21 cellular contexts compared by ENCODE assay signal in genomic region chrX:57899064-57899463, GRCh38. TPM values are rescaled to one million over a fixed set of nuclear protein-coding genes. Genes with fewer than 3 reads are reported as not detected.
A peak's percentile ranks its signal among the peaks of the same experiment; 100 is the strongest.
DNase-seq lines count a peak whose midpoint lies in the region; ATAC-seq, FAIRE-seq and TF ChIP-seq lines count a peak whose summit lies in the region.
"Had no signal": no experiment of that assay in that cellular context is flagged by ENCODE, and none has a peak within 500 bp of the region (broad histone marks: within the 10 kb centered on the region; RNA-seq: fewer than 3 reads in every experiment).

No MANE protein-coding gene starts in this region.

- no peak overlapping the region for H3K4me3 ChIP-seq in GM23248
- H3K4me3 ChIP-seq in IMR-90 (ENCODE audit: insufficient read depth, low read depth, low read length) = no peak overlapping the region
- no peak overlapping the region for H3K4me3 ChIP-seq in H1 (ENCODE audit: extremely low read depth in 1 of 4, insufficient read depth in 2 of 4, low read depth in 3 of 4, low read length in 4 of 4)
- no peak overlapping the region for H3K4me3 ChIP-seq in coronary artery
- H3K4me3 ChIP-seq: BLaER1, GM12878, GM23338, HAP-1 had no signal

- peaks cover 33% of the 10 kb centered on the region for H3K4me1 ChIP-seq in GM23248 (ENCODE audit: insufficient read depth)
- H3K4me1 ChIP-seq in IMR-90 (ENCODE audit: control insufficient read depth, insufficient read depth, low read length) = no peaks in the 10 kb centered on the region
- no peaks in the 10 kb centered on the region for H3K4me1 ChIP-seq in H1 (replicated peaks in 1 of 4; ENCODE audit: control insufficient read depth in 3 of 4, insufficient read depth in 4 of 4, low read length in 3 of 4)
- H3K4me1 ChIP-seq: BLaER1 had no signal

- peaks cover 11% of the 10 kb centered on the region; the same call in 1 of the 2 replicates for H3F3A ChIP-seq in GM23248 (ENCODE audit: insufficient read depth)

- no peaks in the 10 kb centered on the region for H3K79me1 ChIP-seq in IMR-90 (ENCODE audit: low read depth in 1 of 2, low read length in 2 of 2)
- H3K79me1 ChIP-seq in H1 (ENCODE audit: low read depth, low read length) = no peaks in the 10 kb centered on the region

- dilution Hi-C loops in IMR-90 (cut with HindIII; ENCODE audit: low sequenced_read_pairs, unreplicated experiment) = no loop called here

- no peak overlapping the region for H2BK12ac ChIP-seq in H1 (ENCODE audit: low read depth, low read length)

- no peak for TF ChIP-seq RAD21 in IMR-90 (IDR thresholded peaks at IDR 0.05; ENCODE audit: low read length)
- TF ChIP-seq RAD21 in H1 (IDR thresholded peaks at IDR 0.05 in 1 of 2, conservative IDR thresholded peaks at IDR 0.05 in 1 of 2; ENCODE audit: low read depth in 2 of 2, low read length in 2 of 2) = no peak

- POLR2A ChIA-PET in IMR-90 (lab: Charles Lee; ENCODE audit: unreplicated experiment) = no interaction called here
- POLR2A ChIA-PET in H1 (lab: Charles Lee; ENCODE audit: partially characterized antibody) = no interaction called here

- H4K91ac ChIP-seq in IMR-90 (ENCODE audit: insufficient read depth, low read depth, low read length) (no peak overlapping the region), H1 (replicated peaks; ENCODE audit: insufficient read length, low read length) (no peak overlapping the region)

- no peaks in the 10 kb centered on the region for H3K9me3 Mint-ChIP-seq in endothelial cell (ENCODE audit: unreplicated experiment)

- DNase-seq in GM23248 (peak; percentile 9), IMR-90 (no peak), H1 (ENCODE audit: low read depth in 1 of 2, low spot score in 2 of 2) (no peak), coronary artery (ENCODE audit: low spot score) (no peak), endothelial cell (ENCODE audit: low spot score) (no peak)
- no peak for DNase-seq in central memory CD4-positive, alpha-beta T cell
- DNase-seq: CD4-positive, CD25-positive, alpha-beta regulatory T cell; CD8-positive, alpha-beta T cell; DMS 273 treated with DMSO at 0.1 percent for 48 hours; DMS79; EL; GDM1 had no signal

- H3K36me3 Mint-ChIP-seq in endothelial cell (ENCODE audit: low read depth, unreplicated experiment) = no peaks in the 10 kb centered on the region

- FAIRE-seq in H1 (lab: Jason Lieb, UNC) = no peak
- FAIRE-seq: D721Med, GM12878, GM19239, H54 had no signal

- H3K27me3 ChIP-seq in GM23248 (replicated peaks; ENCODE audit: insufficient read depth) (no peaks in the 10 kb centered on the region), IMR-90 (ENCODE audit: control insufficient read depth, insufficient read depth, low read length) (no peaks in the 10 kb centered on the region), H1 (replicated peaks in 1 of 4; ENCODE audit: control insufficient read depth in 3 of 4, extremely low read depth in 1 of 4, insufficient read depth in 3 of 4, low read length in 3 of 4) (no peaks in the 10 kb centered on the region)
- H3K27me3 ChIP-seq: BLaER1 had no signal

- H3K4ac ChIP-seq in IMR-90 (ENCODE audit: low read depth, low read length) = no peak overlapping the region
- no peak overlapping the region for H3K4ac ChIP-seq in H1 (replicated peaks; ENCODE audit: insufficient read length, low read depth, low read length)

- intact Hi-C loops in IMR-90 (cut with micrococcal nuclease) = no loop called here

- no peak overlapping the region for H3K14ac ChIP-seq in IMR-90 (replicated peaks; ENCODE audit: low read depth, low read length)
- no peak overlapping the region for H3K14ac ChIP-seq in H1 (ENCODE audit: insufficient read length)

- no peak overlapping the region for H3K27ac Mint-ChIP-seq in endothelial cell (ENCODE audit: unreplicated experiment)
- H3K27ac Mint-ChIP-seq: B cell; CD4-positive, CD25-positive, alpha-beta regulatory T cell; CD8-positive, alpha-beta T cell; GM23338 had no signal

- H3K23ac ChIP-seq in IMR-90 (ENCODE audit: low read depth, low read length) (no peak overlapping the region), H1 (ENCODE audit: insufficient read length) (no peak overlapping the region)

- H3K9me2 ChIP-seq in GM23248 (ENCODE audit: insufficient read depth) = no peaks in the 10 kb centered on the region

- in situ Hi-C loops in GM23248 (cut with MboI) = no loop called here
- in situ Hi-C loops in IMR-90 (cut with MboI; ENCODE audit: low sequenced_read_pairs) = no loop called here

- H2BK15ac ChIP-seq in IMR-90 (ENCODE audit: low read depth, low read length) = no peak overlapping the region
- no peak overlapping the region for H2BK15ac ChIP-seq in H1 (ENCODE audit: low read length)

- H3K36me3 ChIP-seq in GM23248 (ENCODE audit: low read depth) = no peaks in the 10 kb centered on the region
- H3K36me3 ChIP-seq in IMR-90 (ENCODE audit: control insufficient read depth, insufficient read depth, low read length) = no peaks in the 10 kb centered on the region
- H3K36me3 ChIP-seq in H1 (ENCODE audit: control insufficient read depth in 2 of 4, insufficient read depth in 4 of 4, low read length in 3 of 4) = no peaks in the 10 kb centered on the region
- H3K36me3 ChIP-seq: BLaER1, HAP-1 had no signal

- 70 to 80% methylated on average over 1 of the region's 1 CpG for whole genome bisulfite sequencing in GM23248 (ENCODE audit: low coverage in 1 of 2, low lambda C conversion rate in 2 of 2, missing lambda C conversion rate in 2 of 2), 2 experiments
- no CpG with 5 or more reads among the region's 1 CpG for WGBS in IMR-90 (ENCODE audit: extremely low coverage in 2 of 2, insufficient read length in 1 of 2), 2 experiments
- WGBS in H1 (ENCODE audit: extremely low coverage in 1 of 2, insufficient coverage in 1 of 2, insufficient read length in 1 of 2, insufficient replicate concordance in 2 of 2, low coverage in 1 of 2, low lambda C conversion rate in 2 of 2, missing lambda C conversion rate in 1 of 2), 2 experiments = 50% methylated on average over 1 of the region's 1 CpG; no CpG with 5 or more reads in 1 of the 2 experiments

- H2BK5ac ChIP-seq in IMR-90 (ENCODE audit: low read depth, low read length, poor library complexity, severe bottlenecking) (no peak overlapping the region), H1 (ENCODE audit: low read depth, low read length) (no peak overlapping the region)

- no peaks in the 10 kb centered on the region for H3K23me2 ChIP-seq in H1 (ENCODE audit: low read depth, low read length)

- H3K27ac ChIP-seq in GM23248 (no peak overlapping the region), IMR-90 (ENCODE audit: insufficient read depth, low read length) (no peak overlapping the region), H1 (ENCODE audit: low read depth, low read length) (no peak overlapping the region), coronary artery (no peak overlapping the region)
- H3K27ac ChIP-seq: BLaER1, C4-2B had no signal

- H3K9me3 ChIP-seq in GM23248 (ENCODE audit: low read depth) (no peaks in the 10 kb centered on the region), IMR-90 (ENCODE audit: control insufficient read depth, insufficient read depth, low read length) (no peaks in the 10 kb centered on the region), H1 (ENCODE audit: insufficient read depth in 2 of 2, low read depth in 1 of 2, low read length in 1 of 2) (peaks cover 4% of the 10 kb centered on the region in 2 experiments; a peak in 2 of 4 replicates)
- H3K9me3 ChIP-seq: BLaER1, HAP-1 had no signal

- H2BK20ac ChIP-seq in IMR-90 (ENCODE audit: low read depth, low read length) = no peak overlapping the region
- no peak overlapping the region for H2BK20ac ChIP-seq in H1 (ENCODE audit: low read length)

- no peak for TF ChIP-seq POLR2A in IMR-90 (IDR thresholded peaks at IDR 0.05; ENCODE audit: low read depth, low read length)
- TF ChIP-seq POLR2A in H1 (IDR thresholded peaks at IDR 0.05; ENCODE audit: control extremely low read depth in 1 of 2, low read depth in 2 of 2, low read length in 2 of 2) = no peak

- H3K56ac ChIP-seq in IMR-90 (ENCODE audit: extremely low read depth, insufficient read depth, low read length) (no peak overlapping the region), H1 (replicated peaks; ENCODE audit: insufficient read length, low read depth, low read length) (no peak overlapping the region)

- no peak for TF ChIP-seq EP300 in H1 (IDR thresholded peaks at IDR 0.05; ENCODE audit: borderline replicate concordance in 1 of 2, low read depth in 2 of 2, low read length in 2 of 2)

- H3K9me1 ChIP-seq in IMR-90 (ENCODE audit: insufficient read depth, low read length) = no peaks in the 10 kb centered on the region

- H3K27me3 Mint-ChIP-seq in endothelial cell (ENCODE audit: unreplicated experiment) = no peaks in the 10 kb centered on the region
- H3K27me3 Mint-ChIP-seq: B cell; CD4-positive, CD25-positive, alpha-beta regulatory T cell had no signal

- peaks cover 2% of the 10 kb centered on the region; the same call in 1 of the 2 replicates for H3K79me2 ChIP-seq in GM23248 (ENCODE audit: insufficient read depth)
- no peaks in the 10 kb centered on the region for H3K79me2 ChIP-seq in H1 (ENCODE audit: control insufficient read depth in 1 of 2, insufficient read depth in 2 of 2, low read length in 2 of 2)

- H3K9ac ChIP-seq in GM23248 (no peak overlapping the region), IMR-90 (ENCODE audit: low read depth, low read length) (no peak overlapping the region), H1 (replicated peaks in 1 of 4; ENCODE audit: extremely low read depth in 1 of 4, low read depth in 3 of 4, low read length in 3 of 4) (no peak overlapping the region)
- H3K9ac ChIP-seq: BLaER1 had no signal

- H2AK9ac ChIP-seq in IMR-90 (replicated peaks; ENCODE audit: low read depth, low read length, poor library complexity) = no peak overlapping the region

- H4K5ac ChIP-seq in IMR-90 (ENCODE audit: low read depth, low read length) (no peak overlapping the region), H1 (ENCODE audit: insufficient read length, low read depth, low read length) (no peak overlapping the region)

- BruUV-seq in IMR-90 (replicated peaks; lab: Mats Ljungman, UMichigan) = no TSS peak

- no peak overlapping the region for H2AK5ac ChIP-seq in IMR-90 (ENCODE audit: low read depth, low read length)
- H2AK5ac ChIP-seq in H1 (ENCODE audit: low read depth, low read length) = no peak overlapping the region

- CTCF ChIA-PET in IMR-90 (lab: Yijun Ruan, JAX) = no interaction called here
- CTCF ChIA-PET in H1 (lab: Charles Lee; ENCODE audit: partially characterized antibody) = no interaction called here

- H3K18ac ChIP-seq in IMR-90 (ENCODE audit: low read depth, low read length) (no peak overlapping the region), H1 (ENCODE audit: extremely low read depth, low read length) (no peak overlapping the region)

- H3K4me2 ChIP-seq in GM23248 (ENCODE audit: unreplicated experiment) = no peak overlapping the region
- H3K4me2 ChIP-seq in IMR-90 (ENCODE audit: low read depth, low read length) = no peak overlapping the region
- H3K4me2 ChIP-seq in H1 (ENCODE audit: insufficient read depth in 1 of 2, low read depth in 2 of 2, low read length in 2 of 2) = no peak overlapping the region
- H3K4me2 ChIP-seq: BLaER1, GM23338 had no signal

- H2AFZ ChIP-seq in GM23248 (no peak overlapping the region), IMR-90 (replicated peaks; ENCODE audit: low read length, poor library complexity) (no peak overlapping the region), H1 (ENCODE audit: low read length) (no peak overlapping the region)
- H2AFZ ChIP-seq: GM23338 had no signal

- H4K8ac ChIP-seq in IMR-90 (ENCODE audit: low read depth in 2 of 2, low read length in 2 of 2) = no peak overlapping the region
- H4K8ac ChIP-seq in H1 (ENCODE audit: extremely low read depth, insufficient read depth, low read length) = no peak overlapping the region

- no peak for ATAC-seq in IMR-90 (ENCODE audit: low read depth)
- ATAC-seq: CD8-positive, alpha-beta T cell; GM12878; GM23338 had no signal

- no peaks in the 10 kb centered on the region for H4K20me1 ChIP-seq in GM23248 (ENCODE audit: insufficient read depth)
- no peaks in the 10 kb centered on the region for H4K20me1 ChIP-seq in IMR-90 (ENCODE audit: insufficient read depth, low read length)
- H4K20me1 ChIP-seq in H1 (replicated peaks in 1 of 2; ENCODE audit: control insufficient read depth in 1 of 2, insufficient read depth in 2 of 2, low read length in 2 of 2) = no peaks in the 10 kb centered on the region
- H4K20me1 ChIP-seq: BLaER1 had no signal

- H2BK120ac ChIP-seq in IMR-90 (ENCODE audit: low read depth, low read length) (no peak overlapping the region), H1 (replicated peaks; ENCODE audit: low read depth, low read length) (no peak overlapping the region)

- H3K4me1 Mint-ChIP-seq in endothelial cell (ENCODE audit: unreplicated experiment) = no peaks in the 10 kb centered on the region

- no peak for TF ChIP-seq CTCF in IMR-90 (conservative IDR thresholded peaks at IDR 0.05; ENCODE audit: low read depth, low read length)
- no peak for TF ChIP-seq CTCF in H1 (IDR thresholded peaks at IDR 0.05; ENCODE audit: control extremely low read depth in 1 of 3, insufficient read depth in 1 of 3, low read depth in 1 of 3, low read length in 3 of 3)
- TF ChIP-seq CTCF in coronary artery (IDR thresholded peaks at IDR 0.05) = no peak
- TF ChIP-seq CTCF in endothelial cell (IDR thresholded peaks at IDR 0.05; ENCODE audit: unreplicated experiment) = no peak

- H3K4me3 Mint-ChIP-seq in endothelial cell (ENCODE audit: unreplicated experiment) = no peak overlapping the region
- H3K4me3 Mint-ChIP-seq: B cell; CD4-positive, CD25-positive, alpha-beta regulatory T cell; CD8-positive, alpha-beta T cell; GM23338 had no signal

RNA-seq across cellular contexts. Expression of gene ZXDA, which starts 11.2 kb away (rescaled TPM):
- total RNA-seq in GM23248 (2014; rRNA removed; shearing (Covaris generic)) = 3.7 and 4.9 TPM in 2 replicates
- polyA plus RNA-seq in GM23248 (2016; fragmentation: Nextera tagmentation; extraction: Ambion mirVana) (0.61 and 0.85 TPM in 2 replicates), IMR-90 (2012; rRNA removed) (0.99 and 1.0 TPM in 2 replicates), H1 (2011; rRNA removed) (not detected in 2 replicates)
- total RNA-seq in IMR-90 (2012; rRNA removed) (3.4 and 3.6 TPM in 2 replicates), endothelial cell (ENCODE audit: unreplicated experiment) (3.1 TPM)
- 1.0 TPM in 2 replicates for polyA plus RNA-seq in IMR-90 (2012; cell fraction: cytosol; rRNA removed)
- 0.78 TPM in 2 replicates for polyA plus RNA-seq in IMR-90 (2012; cell fraction: nucleus; rRNA removed; ENCODE audit: low replicate concordance)
- total RNA-seq in H1 (2021; fragmentation: NEBNext Ultra II Directional; extraction: Animal tissue kit (Norgen Biotek cat#: 25700)) = not detected in 2 replicates
- polyA plus RNA-seq in H1 (2011; cell fraction: cytosol; rRNA removed) = not detected
- not detected for polyA plus RNA-seq in H1 (2011; cell fraction: nucleus; rRNA removed)
- polyA plus RNA-seq in H1 (2012, experiment 1 of 2) = not detected in 4 replicates
- not detected for polyA plus RNA-seq in H1 (2012, experiment 2 of 2)
- polyA plus RNA-seq in H1 (2013, experiment 1 of 2) = 0.36 TPM
- 0.26 TPM for polyA plus RNA-seq in H1 (2013, experiment 2 of 2)
- polyA minus RNA-seq in H1 (2011; rRNA and poly(A)+ RNA removed) = not detected in 2 replicates
- polyA minus RNA-seq in H1 (2011; cell fraction: cytosol; rRNA and poly(A)+ RNA removed) = not detected
- polyA minus RNA-seq in H1 (2011; cell fraction: nucleus; rRNA and poly(A)+ RNA removed) = not detected
